In genomic region chr11:34819740-34820482, GRCh38 we compare ENCODE assay signal across 21 cellular contexts.
DNase-seq lines count a peak whose midpoint lies in the region; ATAC-seq, FAIRE-seq and TF ChIP-seq lines count a peak whose summit lies in the region.
"Had no signal": no experiment of that assay in that cellular context is flagged by ENCODE, and none has a peak within 500 bp of the region (broad histone marks: within the 10 kb centered on the region; RNA-seq: fewer than 3 reads in every experiment).

No MANE protein-coding gene starts in this region.

- no peak overlapping the region for H3K9ac ChIP-seq in DND-41 (ENCODE audit: low read depth, low read length)

- H3K36me3 Mint-ChIP-seq in T-helper 17 cell (ENCODE audit: low read depth), result no peaks in the 10 kb centered on the region
- H3K36me3 Mint-ChIP-seq in effector memory CD8-positive, alpha-beta T cell (ENCODE audit: insufficient read depth), result no peaks in the 10 kb centered on the region
- H3K36me3 Mint-ChIP-seq: CD8-positive, alpha-beta T cell had no signal

- POLR2A ChIA-PET in A549 (lab: Yijun Ruan, JAX), result no interaction called here
- POLR2A ChIA-PET in RWPE1 (lab: Yijun Ruan, JAX; ENCODE audit: low non-redundant PET), result no interaction called here

- no peak for FAIRE-seq in A549 (lab: Jason Lieb, UNC)
- FAIRE-seq: D721Med, G401.6, H1 had no signal

- no peak overlapping the region for H3K4me3 Mint-ChIP-seq in T-helper 17 cell
- H3K4me3 Mint-ChIP-seq in effector memory CD8-positive, alpha-beta T cell, result no peak overlapping the region
- H3K4me3 Mint-ChIP-seq: CD8-positive, alpha-beta T cell had no signal

- H3K4me3 ChIP-seq in A549 (no peak overlapping the region), DND-41 (ENCODE audit: low read depth in 1 of 2, low read length in 2 of 2) (no peak overlapping the region)

- H3K9me3 Mint-ChIP-seq in effector memory CD8-positive, alpha-beta T cell, result no peaks in the 10 kb centered on the region
- H3K9me3 Mint-ChIP-seq: CD8-positive, alpha-beta T cell had no signal

- no peak for TF ChIP-seq EP300 in A549 (IDR thresholded peaks at IDR 0.05)

- peaks cover 7% of the 10 kb centered on the region for H3K27me3 Mint-ChIP-seq in T-helper 17 cell
- peaks cover 30 to 37% of the 10 kb centered on the region in 2 donors for H3K27me3 Mint-ChIP-seq in effector memory CD8-positive, alpha-beta T cell

- TF ChIP-seq CTCF in A549 (IDR thresholded peaks at IDR 0.05) (no peak), DND-41 (IDR thresholded peaks at IDR 0.05; ENCODE audit: borderline replicate concordance, extremely low read depth, low read length, poor library complexity, severe bottlenecking) (no peak), RWPE1 (conservative IDR thresholded peaks at IDR 0.05; ENCODE audit: low read depth) (no peak)

- H4K20me1 ChIP-seq in DND-41 (ENCODE audit: insufficient read depth, low read length), result no peaks in the 10 kb centered on the region

- H3K79me2 ChIP-seq in DND-41 (ENCODE audit: insufficient read depth, low read length), result no peaks in the 10 kb centered on the region

- H3K4me2 ChIP-seq in A549, result no peak overlapping the region
- no peak overlapping the region for H3K4me2 ChIP-seq in DND-41 (ENCODE audit: insufficient read depth, low read length)

- peaks cover 7% of the 10 kb centered on the region for H3K4me1 Mint-ChIP-seq in T-helper 17 cell
- peaks cover 0 to 8% of the 10 kb centered on the region in 2 donors for H3K4me1 Mint-ChIP-seq in effector memory CD8-positive, alpha-beta T cell (ENCODE audit: low read depth in 2 of 2)

- H2AFZ ChIP-seq in DND-41 (ENCODE audit: low read depth, low read length), result no peak overlapping the region

- H3K4me1 ChIP-seq in A549 (no peaks in the 10 kb centered on the region), DND-41 (ENCODE audit: insufficient read depth, low read length) (no peaks in the 10 kb centered on the region)
- H3K4me1 ChIP-seq: BE2C had no signal

- 56% methylated on average over 6 of the region's 6 CpGs for WGBS in A549 (ENCODE audit: missing lambda C conversion rate)

- H3K27ac ChIP-seq in A549 (no peak overlapping the region), DND-41 (ENCODE audit: low read length) (no peak overlapping the region), RWPE1 (no peak overlapping the region)

- peaks cover 13% of the 10 kb centered on the region for H3K27me3 ChIP-seq in DND-41 (ENCODE audit: insufficient read depth, low read length, poor library complexity)
- H3K27me3 ChIP-seq: BE2C had no signal

- no peak for TF ChIP-seq RAD21 in A549 (conservative IDR thresholded peaks at IDR 0.05 in 1 of 2, IDR thresholded peaks at IDR 0.05 in 1 of 2)

- H3K9me3 ChIP-seq in A549 (peaks cover 22% of the 10 kb centered on the region; the same call in 2 of the 3 replicates), DND-41 (ENCODE audit: insufficient read depth, low read length, severe bottlenecking) (no peaks in the 10 kb centered on the region), T-helper 17 cell (ENCODE audit: control insufficient read depth, low read length, poor library complexity, severe bottlenecking) (no peaks in the 10 kb centered on the region)
- H3K9me3 ChIP-seq: BE2C had no signal

- no peak for TF ChIP-seq POLR2A in A549 (IDR thresholded peaks at IDR 0.05; ENCODE audit: low read length)

- CTCF ChIA-PET in A549 (lab: Yijun Ruan, JAX) (interaction anchor here (0.8 to 1.7 kb wide), 2 partner anchors 22 to 307 kb away, joined by 3 read pairs; no protein-coding TSS in a partner anchor), RWPE1 (lab: Yijun Ruan, JAX) (interaction anchor here (0.6 to 0.8 kb wide), 2 partner anchors 66 to 260 kb away, joined by 3 read pairs; no protein-coding TSS in a partner anchor)

- DNase-seq in A549 (ENCODE audit: low read depth in 1 of 2, low spot score in 1 of 2) (no peak), DND-41 (no peak), T-helper 17 cell (no peak), NCI-H226 (no peak), NCI-H82 (lab: John Stamatoyannopoulos, UW) (no peak), AG08396 (ENCODE audit: low spot score) (no peak), RWPE1 (ENCODE audit: low spot score) (no peak)
- DNase-seq in effector memory CD8-positive, alpha-beta T cell, result no peak
- DNase-seq: BE2C; CD8-positive, alpha-beta T cell; DMS79 treated with DMSO at 0.1 percent for 48 hours; KG1; NCI-H1092 treated with DMSO at 0.1 percent for 48 hours; NCI-H1694; NCI-H2107; NCI-H345; NCI-H526; RPMI8226 had no signal

- H3K27ac Mint-ChIP-seq in T-helper 17 cell, result no peak overlapping the region
- H3K27ac Mint-ChIP-seq in effector memory CD8-positive, alpha-beta T cell, result no peak overlapping the region
- H3K27ac Mint-ChIP-seq: CD8-positive, alpha-beta T cell had no signal

- ATAC-seq in A549 (no peak), DND-41 (ENCODE audit: insufficient read depth, low read depth) (peak; percentile 35; the same call in 2 of the 3 replicates), T-helper 17 cell (peak; percentile 67)
- ATAC-seq in effector memory CD8-positive, alpha-beta T cell (replicated peaks), result peak; percentile 64
- ATAC-seq: CD8-positive, alpha-beta T cell had no signal

- H3K36me3 ChIP-seq in DND-41 (ENCODE audit: insufficient read depth, low read length), result no peaks in the 10 kb centered on the region
- H3K36me3 ChIP-seq: BE2C had no signal

TF ChIP-seq in A549, 52 proteins besides CTCF, POLR2A, EP300 and RAD21:
- TF ChIP-seq ZFP36 (IDR thresholded peaks at IDR 0.05; ENCODE audit: borderline replicate concordance, partially characterized antibody) (peak; percentile 11), CBX2 (IDR thresholded peaks at IDR 0.05; ENCODE audit: borderline replicate concordance, low read depth) (no peak), JUN (IDR thresholded peaks at IDR 0.05) (no peak)

Comparison
In these comparisons a context has a peak if more than half of its experiments do, and no peak if none do; other contexts are left out.
1. ATAC-seq: peak in DND-41 (single experiment), T-helper 17 cell (single experiment) and effector memory CD8-positive, alpha-beta T cell (single experiment); none in A549 (0 of 2).